17 cellular contexts compared by ENCODE assay signal in the genomic region with DNA sequence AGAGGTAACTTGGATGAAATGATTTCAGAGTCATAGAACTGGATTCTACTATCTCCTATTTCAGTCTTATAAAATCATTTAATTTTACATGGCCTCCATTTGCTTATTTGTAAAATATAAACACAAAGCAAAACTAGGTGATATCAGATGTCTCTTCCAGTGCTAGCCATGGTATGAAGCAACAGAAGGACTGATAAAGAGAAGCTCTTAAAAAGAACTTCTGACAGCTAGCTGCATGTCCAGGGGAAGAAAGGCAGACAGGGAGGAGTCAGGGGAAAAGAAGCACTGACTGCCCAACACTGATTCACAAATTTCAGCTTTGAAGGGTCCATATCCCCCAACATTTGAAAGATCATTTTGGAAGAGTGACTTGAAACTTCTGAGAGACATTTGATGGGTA. TPM values are rescaled to one million over a fixed set of nuclear protein-coding genes. Genes with fewer than 3 reads are reported as not detected.
"Had no signal": no experiment of that assay in that cellular context is flagged by ENCODE, and none has a peak within 500 bp of the region (broad histone marks: within the 10 kb centered on the region; RNA-seq: fewer than 3 reads in every experiment).

No MANE protein-coding gene starts in this region.

- H3K4me3 ChIP-seq: ascending aorta, pancreas, tibial nerve had no signal

- H3K27me3 ChIP-seq: ascending aorta, pancreas, tibial nerve had no signal

- ATAC-seq: activated T-cell treated with anti-CD3 and anti-CD28 coated beads, Interleukin-2, amount 50 U/mL, for 72 hours; naive thymus-derived CD4-positive, alpha-beta T cell; pancreas had no signal

- H3K9me3 Mint-ChIP-seq: activated T-cell treated with anti-CD3 and anti-CD28 coated beads, Interleukin-2, amount 50 U/mL, for 72 hours; endodermal cell had no signal

- H3K36me3 ChIP-seq: ascending aorta, pancreas, tibial nerve had no signal

- DNase-seq: activated CD4-positive, alpha-beta T cell treated with anti-CD3 and anti-CD28 coated beads, Interleukin-2, amount 50 U/mL, for 4 hours; activated CD4-positive, CD25-positive, alpha-beta regulatory T cell treated with anti-CD3 and anti-CD28 coated beads, Interleukin-2, amount 50 U/mL, for 72 hours; activated effector memory CD4-positive, alpha-beta T cell treated with anti-CD3 and anti-CD28 coated beads, Interleukin-2, amount 50 U/mL, for 16 hours; activated naive CD4-positive, alpha-beta T cell treated with anti-CD3 and anti-CD28 coated beads, Interleukin-2, amount 50 U/mL, for 16 hours; activated T-cell treated with anti-CD3 and anti-CD28 coated beads, Interleukin-2, amount 50 U/mL, for 72 hours; endodermal cell; head of caudate nucleus; mesenchymal stem cell; naive thymus-derived CD4-positive, alpha-beta T cell; pancreas; stimulated activated CD8-positive, alpha-beta memory T cell treated with anti-CD3 and anti-CD28 coated beads, Interleukin-4, amount 100 ng/mL, for 48 hours; stimulated activated naive CD4-positive, alpha-beta T cell; SW 1271; T-helper 2 cell had no signal

- H3K27ac ChIP-seq: ascending aorta, pancreas, tibial nerve, VCaP had no signal

- H3K27ac Mint-ChIP-seq: activated T-cell treated with anti-CD3 and anti-CD28 coated beads, Interleukin-2, amount 50 U/mL, for 72 hours; endodermal cell; naive thymus-derived CD4-positive, alpha-beta T cell had no signal

- H3K4me3 Mint-ChIP-seq: activated T-cell treated with anti-CD3 and anti-CD28 coated beads, Interleukin-2, amount 50 U/mL, for 72 hours; endodermal cell; naive thymus-derived CD4-positive, alpha-beta T cell had no signal

- H3K4me1 ChIP-seq: pancreas had no signal

- H3K9me3 ChIP-seq: ascending aorta, pancreas, tibial nerve had no signal

RNA-seq across cellular contexts. Expression of a gene that starts 6.4 kb away (rescaled TPM):
- polyA plus RNA-seq: naive thymus-derived CD4-positive, alpha-beta T cell had no signal
